12 cellular contexts compared by ENCODE assay signal in genomic region chr4:109389367-109390118, GRCh38. TPM values are rescaled to one million over a fixed set of nuclear protein-coding genes. Genes with fewer than 3 reads are reported as not detected.
DNase-seq lines count a peak whose midpoint lies in the region; ATAC-seq and TF ChIP-seq lines count a peak whose summit lies in the region.
"Had no signal": no experiment of that assay in that cellular context is flagged by ENCODE, and none has a peak within 500 bp of the region (broad histone marks: within the 10 kb centered on the region; RNA-seq: fewer than 3 reads in every experiment).

No MANE protein-coding gene starts in this region.

- 40 to 82% methylated on average over 1 to 7 of the region's 7 CpGs for WGBS in endodermal cell (ENCODE audit: insufficient coverage in 1 of 2, insufficient read length in 1 of 2), 2 experiments
- 51 to 59% methylated on average over 7 of the region's 7 CpGs for WGBS in esophagus squamous epithelium, 2 donors

- H3K4me1 ChIP-seq in endodermal cell (ENCODE audit: control insufficient read depth, insufficient read depth, low read length) = no peaks in the 10 kb centered on the region
- H3K4me1 ChIP-seq in esophagus squamous epithelium = no peaks in the 10 kb centered on the region

- H3K9me3 Mint-ChIP-seq in endodermal cell = no peaks in the 10 kb centered on the region

- H3K27me3 Mint-ChIP-seq in endodermal cell (ENCODE audit: insufficient read depth) = no peaks in the 10 kb centered on the region

- H3K27me3 ChIP-seq in endodermal cell (ENCODE audit: control insufficient read depth, insufficient read depth, low read length, poor library complexity, severe bottlenecking) (no peaks in the 10 kb centered on the region), esophagus squamous epithelium (no peaks in the 10 kb centered on the region)
- H3K27me3 ChIP-seq: MG63 had no signal

- peaks cover 24% of the 10 kb centered on the region for H3K4me1 Mint-ChIP-seq in endodermal cell
- H3K4me1 Mint-ChIP-seq: B cell had no signal

- peak; percentile 16 for DNase-seq in AG20443 (ENCODE audit: low spot score)
- DNase-seq in endodermal cell = peak; percentile 64
- no peak for DNase-seq in MV-4-11 (lab: John Stamatoyannopoulos, UW)
- no peak for DNase-seq in kidney tubule cell (ENCODE audit: low spot score)
- no peak for DNase-seq in esophagus squamous epithelium (lab: John Stamatoyannopoulos, UW)
- DNase-seq: erythroblast, MG63, T1000 had no signal

- intact Hi-C loops in esophagus squamous epithelium (cut with DNase I) = no loop called here

- H3K27ac ChIP-seq in endodermal cell (ENCODE audit: low read depth, low read length) (no peak overlapping the region), esophagus squamous epithelium (no peak overlapping the region)

- no peaks in the 10 kb centered on the region for H3K36me3 ChIP-seq in endodermal cell (ENCODE audit: control insufficient read depth, insufficient read depth, low read length)
- H3K36me3 ChIP-seq in esophagus squamous epithelium = no peaks in the 10 kb centered on the region
- H3K36me3 ChIP-seq: MG63 had no signal

- H3K36me3 Mint-ChIP-seq in endodermal cell (ENCODE audit: low read depth) = no peaks in the 10 kb centered on the region

- H3K4me3 ChIP-seq in endodermal cell (ENCODE audit: low read length) (no peak overlapping the region), esophagus squamous epithelium (no peak overlapping the region)
- H3K4me3 ChIP-seq: MG63 had no signal

- no peak for TF ChIP-seq POLR2A in esophagus squamous epithelium (IDR thresholded peaks at IDR 0.05)

- peak; percentile 73 for ATAC-seq in GM19455 (IDR thresholded peaks at IDR 0.05; ENCODE audit: unreplicated experiment)
- peak; percentile 74 for ATAC-seq in HG03108 (IDR thresholded peaks at IDR 0.05; ENCODE audit: unreplicated experiment)
- no peak for ATAC-seq in HG03378 (IDR thresholded peaks at IDR 0.05; ENCODE audit: unreplicated experiment)

- H3K9me3 ChIP-seq in endodermal cell (ENCODE audit: control insufficient read depth, low read length) (no peaks in the 10 kb centered on the region), esophagus squamous epithelium (no peaks in the 10 kb centered on the region)
- H3K9me3 ChIP-seq: MG63 had no signal

- no peak overlapping the region for H3K9ac ChIP-seq in endodermal cell (ENCODE audit: extremely low read depth, low read length, poor library complexity, severe bottlenecking)

- no peak overlapping the region for H3K27ac Mint-ChIP-seq in endodermal cell
- H3K27ac Mint-ChIP-seq: B cell had no signal

- no peak overlapping the region for H3K4me3 Mint-ChIP-seq in endodermal cell
- H3K4me3 Mint-ChIP-seq: B cell had no signal

- TF ChIP-seq CTCF in endodermal cell (conservative IDR thresholded peaks at IDR 0.05) (peak; percentile 30), esophagus squamous epithelium (IDR thresholded peaks at IDR 0.05) (no peak)

RNA-seq across cellular contexts. Expression of gene SEC24B, which starts 44.1 kb away (rescaled TPM):
- total RNA-seq in endodermal cell (10 to 100 TPM; 42.5 to 48.6 TPM), esophagus squamous epithelium (10 to 100 TPM; 20.4 to 38.5 (median 29.1) TPM)
- polyA plus RNA-seq in endodermal cell (2013, experiment 1 of 2) = 36.3 TPM
- polyA plus RNA-seq in endodermal cell (2013, experiment 2 of 2) = 34.6 TPM

Comparison
In these comparisons a context has a peak if more than half of its experiments do, and no peak if none do; other contexts are left out.
1. DNase-seq: peak in AG20443 (single experiment) and endodermal cell (single experiment); none in MV-4-11 (single experiment), kidney tubule cell (single experiment) and esophagus squamous epithelium (single experiment).